ENCODE assay signal across 15 cellular contexts in the genomic region with DNA sequence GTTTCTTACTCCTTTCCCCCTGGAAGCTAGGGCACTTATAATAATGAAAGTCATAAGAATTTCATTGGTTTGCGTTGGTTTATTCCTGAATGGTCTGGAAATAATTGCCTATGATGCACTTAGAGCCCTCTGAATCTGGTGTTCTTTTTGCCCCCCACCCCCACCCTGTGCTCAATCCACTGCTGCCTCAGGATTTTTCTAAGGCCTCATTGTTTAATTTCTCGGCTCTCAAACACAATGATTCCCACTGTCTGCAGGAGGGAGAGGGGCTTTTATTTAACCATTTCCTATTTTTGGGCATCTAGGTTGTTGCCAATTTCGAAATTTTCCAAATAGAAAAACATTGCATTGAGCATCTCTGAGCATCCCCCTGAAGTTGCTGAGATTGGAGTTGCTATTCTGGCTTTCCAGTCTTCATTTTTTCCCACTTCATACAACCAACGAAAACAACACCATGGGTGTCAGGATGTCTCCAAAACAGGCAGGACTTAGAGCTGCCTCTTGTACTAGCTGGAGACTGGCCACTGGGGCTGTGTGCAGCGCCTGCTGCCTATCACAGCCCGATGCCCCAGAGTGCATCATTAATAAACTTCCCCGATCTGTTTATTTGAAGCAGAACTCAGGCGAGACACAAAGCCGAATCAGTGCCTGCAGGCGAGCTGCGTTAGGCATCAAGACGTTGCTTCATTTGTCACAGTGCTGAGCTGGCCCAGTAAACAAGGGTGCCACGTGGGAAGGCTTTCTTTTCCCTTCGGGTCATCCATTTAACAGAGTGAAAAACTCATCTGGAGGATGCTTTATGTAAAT. TPM values are rescaled to one million over a fixed set of nuclear protein-coding genes. Genes with fewer than 3 reads are reported as not detected.
DNase-seq lines count a peak whose midpoint lies in the region; ATAC-seq and TF ChIP-seq lines count a peak whose summit lies in the region.
"Had no signal": no experiment of that assay in that cellular context is flagged by ENCODE, and none has a peak within 500 bp of the region (broad histone marks: within the 10 kb centered on the region; RNA-seq: fewer than 3 reads in every experiment).

No MANE protein-coding gene starts in this region.

- H3K4me3 Mint-ChIP-seq in endodermal cell: no peak overlapping the region
- H3K4me3 Mint-ChIP-seq in activated T-helper 17 cell treated with anti-CD3 and anti-CD28 coated beads, Interleukin-2, amount 50 U/mL, for 72 hours: no peak overlapping the region
- H3K4me3 Mint-ChIP-seq: activated T-cell treated with anti-CD3 and anti-CD28 coated beads, Interleukin-2, amount 50 U/mL, for 4 hours; naive thymus-derived CD8-positive, alpha-beta T cell had no signal

- no peaks in the 10 kb centered on the region for H3K4me1 ChIP-seq in PC-3 (ENCODE audit: insufficient read depth, low read length)
- peaks cover 11% of the 10 kb centered on the region for H3K4me1 ChIP-seq in endodermal cell (ENCODE audit: control insufficient read depth, insufficient read depth, low read length)
- H3K4me1 ChIP-seq in neuronal stem cell (ENCODE audit: control insufficient read depth in 2 of 2, insufficient read depth in 1 of 2, low read depth in 1 of 2, low read length in 2 of 2): peaks cover 6 to 10% of the 10 kb centered on the region in 2 donors
- no peaks in the 10 kb centered on the region for H3K4me1 ChIP-seq in A673 (ENCODE audit: insufficient read depth, low read length, poor library complexity, severe bottlenecking)
- H3K4me1 ChIP-seq: spleen had no signal

- no peak; the same call in 1 of the 2 replicates for TF ChIP-seq CTCF in AG09319 (IDR thresholded peaks at IDR 0.05; ENCODE audit: low read depth, low read length)
- no peak for TF ChIP-seq CTCF in PC-3 (conservative IDR thresholded peaks at IDR 0.05; ENCODE audit: low read depth, low read length)
- TF ChIP-seq CTCF in endodermal cell (conservative IDR thresholded peaks at IDR 0.05): no peak
- TF ChIP-seq CTCF in A673 (conservative IDR thresholded peaks at IDR 0.05; ENCODE audit: low read depth, low read length): no peak

- peaks cover 22% of the 10 kb centered on the region for H3K9me3 Mint-ChIP-seq in endodermal cell
- H3K9me3 Mint-ChIP-seq in activated T-helper 17 cell treated with anti-CD3 and anti-CD28 coated beads, Interleukin-2, amount 50 U/mL, for 72 hours: no peaks in the 10 kb centered on the region

- H3K9ac ChIP-seq in PC-3 (ENCODE audit: low read length) (no peak overlapping the region), endodermal cell (ENCODE audit: extremely low read depth, low read length, poor library complexity, severe bottlenecking) (no peak overlapping the region), neuronal stem cell (ENCODE audit: low read depth, low read length, poor library complexity) (no peak overlapping the region)

- H2BK12ac ChIP-seq in neuronal stem cell (ENCODE audit: low read length): no peak overlapping the region

- H3K36me3 Mint-ChIP-seq in endodermal cell (ENCODE audit: low read depth): no peaks in the 10 kb centered on the region
- no peaks in the 10 kb centered on the region for H3K36me3 Mint-ChIP-seq in activated T-helper 17 cell treated with anti-CD3 and anti-CD28 coated beads, Interleukin-2, amount 50 U/mL, for 72 hours (ENCODE audit: low read depth)

- no peak overlapping the region for H3K27ac Mint-ChIP-seq in endodermal cell
- no peak overlapping the region for H3K27ac Mint-ChIP-seq in activated T-helper 17 cell treated with anti-CD3 and anti-CD28 coated beads, Interleukin-2, amount 50 U/mL, for 72 hours

- H3K14ac ChIP-seq in neuronal stem cell (ENCODE audit: low read length): no peak overlapping the region

- H3K4me1 Mint-ChIP-seq in endodermal cell: peaks cover 18% of the 10 kb centered on the region
- H3K4me1 Mint-ChIP-seq in activated T-helper 17 cell treated with anti-CD3 and anti-CD28 coated beads, Interleukin-2, amount 50 U/mL, for 72 hours: no peaks in the 10 kb centered on the region
- H3K4me1 Mint-ChIP-seq: naive thymus-derived CD8-positive, alpha-beta T cell had no signal

- intact Hi-C loops in PC-3 (cut with micrococcal nuclease) (no loop called here), A673 (cut with micrococcal nuclease; ENCODE audit: unreplicated experiment) (no loop called here)

- POLR2A ChIA-PET in PC-3 (lab: Charles Lee; ENCODE audit: unreplicated experiment) (interaction anchor here (0.5 kb wide), 1 partner anchor 85 kb away, joined by 3 read pairs; no protein-coding TSS in a partner anchor), A673 (lab: Charles Lee; ENCODE audit: low non-redundant PET) (no interaction called here)

- DNase-seq in AG09319 (ENCODE audit: extremely low read depth, low read depth): peak; percentile 68
- DNase-seq in PC-3: peak; percentile 30
- no peak for DNase-seq in endodermal cell
- no peak for DNase-seq in neuronal stem cell (ENCODE audit: low spot score)
- no peak for DNase-seq in A673 (ENCODE audit: low spot score)
- no peak for DNase-seq in activated CD8-positive, alpha-beta memory T cell treated with anti-CD3 and anti-CD28 coated beads, Interleukin-2, amount 50 U/mL, for 4 hours
- DNase-seq: activated T-cell treated with anti-CD3 and anti-CD28 coated beads, Interleukin-2, amount 50 U/mL, for 4 hours; esophagus squamous epithelium; kidney glomerular epithelial cell; naive thymus-derived CD8-positive, alpha-beta T cell; NCI-H187 treated with DMSO at 0.1 percent for 48 hours; spleen had no signal

- peak overlapping the region; percentile 79 for H3K18ac ChIP-seq in neuronal stem cell (ENCODE audit: low read length)

- no peak overlapping the region for H4K91ac ChIP-seq in neuronal stem cell (ENCODE audit: low read depth, low read length, poor library complexity)

- H2BK15ac ChIP-seq in neuronal stem cell (ENCODE audit: low read length): no peak overlapping the region

- H2AFZ ChIP-seq in PC-3 (ENCODE audit: low read length) (no peak overlapping the region), neuronal stem cell (ENCODE audit: low read length) (peak overlapping the region; percentile 57)

- no peak overlapping the region for H3K4me3 ChIP-seq in PC-3 (ENCODE audit: low read length)
- no peak overlapping the region for H3K4me3 ChIP-seq in endodermal cell (ENCODE audit: low read length)
- H3K4me3 ChIP-seq in neuronal stem cell (ENCODE audit: low read length in 2 of 2): no peak overlapping the region
- no peak overlapping the region for H3K4me3 ChIP-seq in A673 (ENCODE audit: low read depth, low read length, poor library complexity, severe bottlenecking)
- H3K4me3 ChIP-seq: esophagus squamous epithelium, spleen had no signal

- no peaks in the 10 kb centered on the region for H3K9me2 ChIP-seq in PC-3 (replicated peaks; ENCODE audit: low read length)

- H3K4me2 ChIP-seq in PC-3 (ENCODE audit: low read length) (no peak overlapping the region), neuronal stem cell (ENCODE audit: insufficient read depth, low read length, poor library complexity, severe bottlenecking) (no peak overlapping the region)

- H3K79me2 ChIP-seq in PC-3 (ENCODE audit: low read length): no peaks in the 10 kb centered on the region

- H3K27ac ChIP-seq in PC-3 (ENCODE audit: low read length): no peak overlapping the region
- peak overlapping the region; percentile 76 for H3K27ac ChIP-seq in endodermal cell (ENCODE audit: low read depth, low read length)
- peak overlapping the region; percentile 37 for H3K27ac ChIP-seq in neuronal stem cell (replicated peaks; ENCODE audit: low read length)
- no peak overlapping the region for H3K27ac ChIP-seq in A673 (ENCODE audit: low read depth, low read length, poor library complexity, severe bottlenecking)
- H3K27ac ChIP-seq: spleen had no signal

- ATAC-seq in PC-3 (peak; percentile 18; the same call in 1 of the 2 replicates), GM18858 (IDR thresholded peaks at IDR 0.05; ENCODE audit: unreplicated experiment) (no peak)
- no peak for ATAC-seq in activated T-helper 17 cell treated with anti-CD3 and anti-CD28 coated beads, Interleukin-2, amount 50 U/mL, for 72 hours (replicated peaks)
- ATAC-seq: activated CD4-positive, CD25-positive, alpha-beta regulatory T cell treated with anti-CD3 and anti-CD28 coated beads, Interleukin-2, amount 50 U/mL, for 24 hours; activated T-cell treated with anti-CD3 and anti-CD28 coated beads, Interleukin-2, amount 50 U/mL, for 4 hours; naive thymus-derived CD8-positive, alpha-beta T cell had no signal

- H3K36me3 ChIP-seq in PC-3 (ENCODE audit: low read depth, low read length) (no peaks in the 10 kb centered on the region), endodermal cell (ENCODE audit: control insufficient read depth, insufficient read depth, low read length) (no peaks in the 10 kb centered on the region), neuronal stem cell (replicated peaks in 1 of 2; ENCODE audit: control insufficient read depth in 2 of 2, insufficient read depth in 2 of 2, low read length in 2 of 2) (no peaks in the 10 kb centered on the region), A673 (ENCODE audit: insufficient read depth, low read length, poor library complexity, severe bottlenecking) (no peaks in the 10 kb centered on the region)
- H3K36me3 ChIP-seq: esophagus squamous epithelium, spleen had no signal

- H3K9me3 ChIP-seq in PC-3 (ENCODE audit: low read length): peaks cover 5% of the 10 kb centered on the region
- H3K9me3 ChIP-seq in endodermal cell (ENCODE audit: control insufficient read depth, low read length): peaks cover 30% of the 10 kb centered on the region
- H3K9me3 ChIP-seq in neuronal stem cell (replicated peaks in 1 of 2; ENCODE audit: control insufficient read depth in 2 of 2, insufficient read depth in 1 of 2, low read depth in 1 of 2, low read length in 2 of 2): peaks cover 9 to 12% of the 10 kb centered on the region in 2 donors
- no peaks in the 10 kb centered on the region for H3K9me3 ChIP-seq in A673 (ENCODE audit: low read depth, low read length, poor library complexity, severe bottlenecking)

- no peak overlapping the region for H2AK5ac ChIP-seq in neuronal stem cell (ENCODE audit: low read depth, low read length)

- peaks cover 9% of the 10 kb centered on the region for H3K27me3 Mint-ChIP-seq in endodermal cell (ENCODE audit: insufficient read depth)
- no peaks in the 10 kb centered on the region for H3K27me3 Mint-ChIP-seq in activated T-helper 17 cell treated with anti-CD3 and anti-CD28 coated beads, Interleukin-2, amount 50 U/mL, for 72 hours
- H3K27me3 Mint-ChIP-seq: naive thymus-derived CD8-positive, alpha-beta T cell had no signal

- H3K79me1 ChIP-seq in neuronal stem cell (ENCODE audit: low read depth, low read length): no peaks in the 10 kb centered on the region

- no peak overlapping the region for H4K8ac ChIP-seq in neuronal stem cell (ENCODE audit: low read depth, low read length)

- BruUV-seq in PC-3 (replicated peaks; lab: Mats Ljungman, UMichigan): no TSS peak
- BruUV-seq in A673 (replicated peaks; lab: Mats Ljungman, UMichigan): no TSS peak

- CTCF ChIA-PET in PC-3 (lab: Charles Lee) (no interaction called here), A673 (lab: Charles Lee) (interaction anchor here (0.6 kb wide), 1 partner anchor 1002 kb away, joined by 3 read pairs; no protein-coding TSS in a partner anchor)

- WGBS in endodermal cell (ENCODE audit: insufficient coverage in 1 of 2, insufficient read length in 1 of 2), 2 experiments: 79 to 83% methylated on average over 14 of the region's 14 CpGs
- WGBS in neuronal stem cell (ENCODE audit: extremely low coverage in 2 of 2, insufficient read length in 2 of 2, insufficient replicate concordance in 1 of 2), 2 donors: no CpG with 5 or more reads among the region's 14 CpGs

- H3K27me3 ChIP-seq in PC-3 (ENCODE audit: low read length): no peaks in the 10 kb centered on the region
- no peaks in the 10 kb centered on the region for H3K27me3 ChIP-seq in endodermal cell (ENCODE audit: control insufficient read depth, insufficient read depth, low read length, poor library complexity, severe bottlenecking)
- H3K27me3 ChIP-seq in neuronal stem cell (ENCODE audit: control insufficient read depth in 3 of 3, insufficient read depth in 3 of 3, low read depth in 1 of 3, low read length in 3 of 3): peaks cover 0 to 32% (median 0%) of the 10 kb centered on the region in 3 experiments
- no peaks in the 10 kb centered on the region for H3K27me3 ChIP-seq in A673 (replicated peaks; ENCODE audit: insufficient read depth, low read depth, low read length, poor library complexity)
- H3K27me3 ChIP-seq: esophagus squamous epithelium, spleen had no signal

- no peak overlapping the region for H2BK5ac ChIP-seq in neuronal stem cell (ENCODE audit: low read length)

- no peak overlapping the region for H2BK120ac ChIP-seq in neuronal stem cell (ENCODE audit: low read depth, low read length)

- no peak overlapping the region for H3K23ac ChIP-seq in neuronal stem cell (ENCODE audit: low read depth, low read length, poor library complexity)

- no peaks in the 10 kb centered on the region for H3F3A ChIP-seq in PC-3 (ENCODE audit: low read length, unreplicated experiment)

- no peak overlapping the region for H3K4ac ChIP-seq in neuronal stem cell (ENCODE audit: low read length)

- no peaks in the 10 kb centered on the region for H4K20me1 ChIP-seq in PC-3 (ENCODE audit: low read length)

RNA-seq across cellular contexts. Expression of a gene that starts 1.8 kb away (rescaled TPM):
- total RNA-seq in PC-3 (2014; rRNA removed) (not detected in 2 replicates), endodermal cell (under 1 TPM in 1 of 2 donors, not detected in 1; 0.09 TPM), A673 (2021) (not detected in 2 replicates)
- polyA plus RNA-seq in endodermal cell (2013, experiment 1 of 2): 0.04 TPM
- 0.08 TPM for polyA plus RNA-seq in endodermal cell (2013, experiment 2 of 2)
- polyA plus RNA-seq in neuronal stem cell (2013, experiment 1 of 2): not detected
- not detected for polyA plus RNA-seq in neuronal stem cell (2013, experiment 2 of 2)
- total RNA-seq in activated T-helper 17 cell treated with anti-CD3 and anti-CD28 coated beads, Interleukin-2, amount 50 U/mL, for 72 hours: not detected
- total RNA-seq: activated T-cell treated with anti-CD3 and anti-CD28 coated beads, Interleukin-2, amount 50 U/mL, for 4 hours; naive thymus-derived CD8-positive, alpha-beta T cell; spleen had no signal
- polyA plus RNA-seq: naive thymus-derived CD8-positive, alpha-beta T cell; spleen had no signal

RNA-seq across cellular contexts. Expression of a gene that starts 39.1 kb away (rescaled TPM):
- 24.2 and 25.1 TPM in 2 replicates for total RNA-seq in PC-3 (2014; rRNA removed)
- 10 to 100 TPM in 1 of 2 donors, 1 to 10 TPM in 1; 8.0 to 10.9 TPM for total RNA-seq in endodermal cell
- 3.6 TPM for polyA plus RNA-seq in endodermal cell (2013, experiment 1 of 2)
- polyA plus RNA-seq in endodermal cell (2013, experiment 2 of 2): 3.8 TPM
- polyA plus RNA-seq in neuronal stem cell (2013, experiment 1 of 2): 2.2 TPM
- polyA plus RNA-seq in neuronal stem cell (2013, experiment 2 of 2): 2.4 TPM
- total RNA-seq in A673 (2021): 14.9 and 18.2 TPM in 2 replicates
- total RNA-seq in activated T-helper 17 cell treated with anti-CD3 and anti-CD28 coated beads, Interleukin-2, amount 50 U/mL, for 72 hours: 10 to 100 TPM; 23.3 to 24.5 TPM

Comparison
In these comparisons a context has a peak if more than half of its experiments do, and no peak if none do; other contexts are left out.
1. DNase-seq: peak in AG09319 (single experiment) and PC-3 (single experiment); none in endodermal cell (single experiment), neuronal stem cell (single experiment), A673 (single experiment) and activated CD8-positive, alpha-beta memory T cell treated with anti-CD3 and anti-CD28 coated beads, Interleukin-2, amount 50 U/mL, for 4 hours (single experiment).
2. H3K27ac ChIP-seq: peak in endodermal cell (single experiment) and neuronal stem cell (single experiment); none in PC-3 (single experiment) and A673 (single experiment).